1 cellular context compared by ENCODE assay signal in the genomic region with DNA sequence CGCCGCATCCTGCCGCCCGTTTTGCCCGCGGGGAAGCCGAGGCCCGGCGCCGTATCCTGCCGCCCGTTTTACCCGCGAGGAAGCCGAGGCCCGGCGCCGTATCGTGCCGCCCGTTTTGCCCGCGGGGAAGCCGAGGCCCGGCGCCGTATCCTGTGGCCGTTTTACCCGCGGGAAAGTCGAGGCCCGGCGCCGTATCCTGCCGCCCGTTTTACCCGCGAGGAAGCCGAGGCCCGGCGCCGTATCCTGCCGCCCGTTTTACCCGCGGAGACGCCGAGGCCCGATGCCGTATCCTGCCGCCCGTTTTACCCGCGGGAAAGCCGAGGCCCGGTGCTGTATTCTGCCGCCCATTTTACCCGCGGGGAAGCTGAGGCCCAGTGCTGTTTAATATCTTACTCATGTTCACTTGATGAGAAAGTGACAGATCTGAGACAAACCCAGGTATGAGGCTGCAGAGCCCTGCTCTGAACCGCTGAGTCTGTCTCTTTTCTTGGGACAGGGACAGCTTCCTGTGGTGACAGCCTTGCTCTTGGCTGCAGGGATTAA.
TF ChIP-seq lines count a peak whose summit lies in the region.

No MANE protein-coding gene starts in this region.

TF ChIP-seq in WTC11, 78 proteins besides CTCF, POLR2A, EP300 and RAD21 (continued from another document):
- TF ChIP-seq MAX (CRISPR knock-in tag; IDR thresholded peaks at IDR 0.05) (no peak), FOXP1 (CRISPR knock-in tag; IDR thresholded peaks at IDR 0.05; ENCODE audit: borderline replicate concordance) (no peak), JUN (CRISPR knock-in tag; IDR thresholded peaks at IDR 0.05) (no peak), ZNF317 (CRISPR knock-in tag; IDR thresholded peaks at IDR 0.05; ENCODE audit: borderline replicate concordance, low read depth) (no peak), ATF1 (CRISPR knock-in tag; IDR thresholded peaks at IDR 0.05) (no peak), RELA (CRISPR knock-in tag; IDR thresholded peaks at IDR 0.05; ENCODE audit: borderline replicate concordance) (no peak)
- TF ChIP-seq, protein P1, sequence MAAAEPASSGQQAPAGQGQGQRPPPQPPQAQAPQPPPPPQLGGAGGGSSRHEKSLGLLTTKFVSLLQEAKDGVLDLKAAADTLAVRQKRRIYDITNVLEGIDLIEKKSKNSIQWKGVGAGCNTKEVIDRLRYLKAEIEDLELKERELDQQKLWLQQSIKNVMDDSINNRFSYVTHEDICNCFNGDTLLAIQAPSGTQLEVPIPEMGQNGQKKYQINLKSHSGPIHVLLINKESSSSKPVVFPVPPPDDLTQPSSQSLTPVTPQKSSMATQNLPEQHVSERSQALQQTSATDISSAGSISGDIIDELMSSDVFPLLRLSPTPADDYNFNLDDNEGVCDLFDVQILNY (CRISPR knock-in tag; IDR thresholded peaks at IDR 0.05), result no peak
